Comparison of ENCODE assay signal across 26 cellular contexts in the genomic region with DNA sequence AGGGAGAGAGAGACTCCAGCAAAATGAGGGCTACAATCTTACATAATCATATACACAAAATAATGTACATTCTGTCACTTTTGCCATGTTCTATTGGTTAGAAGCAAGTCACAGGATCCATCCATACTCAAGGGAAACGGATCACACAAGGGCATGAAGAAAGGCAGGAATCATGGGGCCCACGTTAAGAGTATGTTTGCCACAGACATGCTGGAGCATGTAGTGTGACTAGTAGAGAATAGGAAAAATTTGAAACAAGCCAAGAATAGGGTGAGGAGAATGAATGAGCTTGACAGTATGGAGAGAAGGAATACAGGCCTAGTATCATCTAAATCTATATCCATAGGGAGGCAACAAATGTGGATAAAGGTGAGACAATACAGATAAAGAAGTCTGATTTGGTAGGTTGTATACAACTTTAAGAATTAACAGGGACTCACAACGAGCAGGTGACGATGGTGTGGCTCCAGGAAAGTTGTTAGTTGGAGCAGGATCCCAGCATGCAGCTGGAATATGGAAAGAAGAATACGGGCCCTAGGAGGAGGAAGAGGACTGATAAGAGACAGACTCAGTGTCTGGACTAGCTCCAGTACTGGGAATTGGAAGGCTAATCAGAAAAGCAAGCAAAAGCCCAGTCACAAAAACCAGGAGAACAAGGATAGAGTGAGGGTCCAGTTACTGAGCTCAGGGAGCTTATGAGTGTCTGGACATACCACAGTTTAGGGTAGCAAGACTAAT.
"Had no signal": no experiment of that assay in that cellular context is flagged by ENCODE, and none has a peak within 500 bp of the region (broad histone marks: within the 10 kb centered on the region; RNA-seq: fewer than 3 reads in every experiment).

No MANE protein-coding gene starts in this region.

- DNase-seq: dermis blood vessel endothelial cell; effector memory CD4-positive, alpha-beta T cell; erythroblast; esophagus squamous epithelium; gastrocnemius medialis; head of caudate nucleus; left cardiac atrium; left lung; lower lobe of right lung; mucosa of descending colon; naive B cell; pancreas; retina; stimulated activated CD4-positive, alpha-beta T cell treated with anti-CD3 and anti-CD28 coated beads, Interleukin-2, amount 100 ng/mL, for 24 hours; stimulated activated CD4-positive, alpha-beta T cell treated with anti-CD3 and anti-CD28 coated beads, Interleukin-4, amount 100 ng/mL, for 24 hours; stimulated activated naive CD8-positive, alpha-beta T cell treated with anti-CD3 and anti-CD28 coated beads, Interleukin-15, Interleukin-2, amounts not matched to agents 100 U/mL and 50 U/mL, for 24 hours; substantia nigra; testis; tibial artery had no signal

- H2AFZ ChIP-seq: hepatocyte had no signal

- H3K79me2 ChIP-seq: hepatocyte had no signal

- H3K9me3 ChIP-seq: esophagus squamous epithelium, gastrocnemius medialis, left lung, lower lobe of right lung, mucosa of descending colon, neutrophil, pancreas, testis, tibial artery had no signal

- ATAC-seq: gastrocnemius medialis; left lung; lower lobe of right lung; mucosa of descending colon; natural killer cell treated with Interleukin-12 subunit alpha and Interleukin-12 subunit beta and Interleukin-15 and Interleukin-18, amount 100 ng/mL, for 72 hours; pancreas; sciatic nerve; stimulated activated effector memory CD8-positive, alpha-beta T cell treated with anti-CD3 and anti-CD28 coated beads, Interleukin-12 subunit alpha, Interleukin-12 subunit beta, amount 100 ng/mL, for 72 hours; stimulated activated naive CD8-positive, alpha-beta T cell treated with anti-CD3 and anti-CD28 coated beads, Interleukin-15, Interleukin-2, amounts not matched to agents 100 U/mL and 50 U/mL, for 24 hours had no signal

- H3K4me1 ChIP-seq: gastrocnemius medialis, left lung, testis had no signal

- FAIRE-seq: endothelial cell of umbilical vein, pancreas had no signal

- H3K27ac ChIP-seq: coronary artery, esophagus squamous epithelium, gastrocnemius medialis, hepatocyte, left lung, lower lobe of right lung, neutrophil, pancreas, testis, tibial artery had no signal

- H3K4me2 ChIP-seq: hepatocyte had no signal

- H3K4me3 ChIP-seq: coronary artery, esophagus squamous epithelium, gastrocnemius medialis, hepatocyte, left lung, lower lobe of right lung, mucosa of descending colon, pancreas, testis, tibial artery had no signal

- H3K36me3 ChIP-seq: esophagus squamous epithelium, gastrocnemius medialis, left lung, lower lobe of right lung, neutrophil, pancreas, tibial artery had no signal

- H3K27me3 ChIP-seq: esophagus squamous epithelium, gastrocnemius medialis, hepatocyte, left lung, neutrophil, pancreas, testis, tibial artery had no signal
